ENCODE assay signal across 9 cellular contexts in the genomic region with DNA sequence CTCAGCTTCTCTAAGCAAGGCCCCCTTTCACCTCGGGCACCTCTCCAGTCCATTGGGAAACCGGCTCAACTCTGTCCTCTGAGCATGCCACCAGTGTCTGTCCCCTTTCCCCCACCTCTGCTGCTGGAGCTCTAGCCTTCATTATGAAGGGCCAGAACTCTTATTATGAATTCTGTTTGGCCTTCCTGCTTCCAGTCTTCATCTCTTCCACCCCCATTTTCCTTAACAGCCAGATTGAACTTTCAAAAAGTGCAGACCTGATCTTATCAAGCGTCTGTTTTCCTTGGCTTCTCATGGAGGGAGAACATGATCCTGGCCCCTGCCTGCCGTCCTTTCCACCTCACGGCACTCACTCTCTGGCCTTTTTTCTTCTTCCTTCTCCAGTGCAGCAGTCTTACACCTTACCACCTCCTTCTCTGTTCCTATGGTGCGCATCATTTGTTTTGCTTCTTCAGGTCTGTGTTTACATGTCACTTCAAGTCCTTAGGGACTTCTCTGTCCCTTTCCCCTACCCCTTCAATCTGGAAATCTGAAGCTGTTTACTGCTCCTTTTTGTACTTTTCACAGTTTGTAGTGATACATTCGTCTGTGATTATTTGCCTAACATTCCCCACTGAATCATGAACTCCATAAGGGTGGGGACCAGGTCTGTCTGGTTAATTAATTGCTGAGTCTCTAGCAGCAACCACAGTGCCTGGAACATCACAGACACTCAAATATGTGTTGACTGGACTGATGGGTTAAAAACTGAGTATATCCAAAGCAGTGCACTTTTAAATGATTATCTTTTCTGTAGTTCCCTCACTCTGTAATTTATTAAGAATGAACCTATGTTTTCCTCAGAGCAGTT. TPM values are rescaled to one million over a fixed set of nuclear protein-coding genes. Genes with fewer than 3 reads are reported as not detected.
DNase-seq lines count a peak whose midpoint lies in the region; ATAC-seq and TF ChIP-seq lines count a peak whose summit lies in the region.
"Had no signal": no experiment of that assay in that cellular context is flagged by ENCODE, and none has a peak within 500 bp of the region (broad histone marks: within the 10 kb centered on the region; RNA-seq: fewer than 3 reads in every experiment).

No MANE protein-coding gene starts in this region.

- no peak for ATAC-seq in body of pancreas
- no peak for ATAC-seq in thoracic aorta (ENCODE audit: insufficient number of reproducible peaks, low FRiP score, low read depth)
- ATAC-seq in HG03439 (IDR thresholded peaks at IDR 0.05; ENCODE audit: unreplicated experiment) = no peak
- no peak for ATAC-seq in HG02610 (IDR thresholded peaks at IDR 0.05; ENCODE audit: unreplicated experiment)

- no peak for DNase-seq in T-helper 2 cell treated with Interferon-gamma antibody and Interleukin-4, amounts not matched to agents 5 μg/mL and 100 μg/mL, for 36 hours (ENCODE audit: low spot score)
- no peak for DNase-seq in T-helper 2 cell
- peak in 1 of 4 donors; percentile 57 for DNase-seq in body of pancreas
- peak; percentile 94 for DNase-seq in kidney tubule cell (ENCODE audit: low spot score)
- no peak for DNase-seq in thoracic aorta (ENCODE audit: low spot score)
- DNase-seq in GM10266 (ENCODE audit: extremely low spot score) = no peak
- DNase-seq: head of caudate nucleus had no signal

- no peaks in the 10 kb centered on the region for H3K27me3 ChIP-seq in body of pancreas
- no peaks in the 10 kb centered on the region for H3K27me3 ChIP-seq in thoracic aorta (replicated peaks; ENCODE audit: insufficient read depth)

- TF ChIP-seq CTCF in body of pancreas (IDR thresholded peaks at IDR 0.05) (no peak), thoracic aorta (IDR thresholded peaks at IDR 0.05) (no peak), GM10266 (IDR thresholded peaks at IDR 0.05; ENCODE audit: control insufficient read depth, insufficient read depth, low read depth, missing control alignments) (no peak)

- H3K27me3 Mint-ChIP-seq in T-helper 2 cell treated with Interferon-gamma antibody and Interleukin-4, amounts not matched to agents 5 μg/mL and 100 μg/mL, for 36 hours (ENCODE audit: low read depth) = no peaks in the 10 kb centered on the region

- H3K9me3 ChIP-seq in body of pancreas (no peaks in the 10 kb centered on the region), thoracic aorta (no peaks in the 10 kb centered on the region)

- H3K27ac ChIP-seq in body of pancreas = peak overlapping the region; percentile 40 to 84 (median 79)
- H3K27ac ChIP-seq in thoracic aorta = peak overlapping the region; percentile 65 to 82

- H3K9me3 Mint-ChIP-seq in T-helper 2 cell treated with Interferon-gamma antibody and Interleukin-4, amounts not matched to agents 5 μg/mL and 100 μg/mL, for 36 hours = no peaks in the 10 kb centered on the region

- TF ChIP-seq POLR2A in body of pancreas (IDR thresholded peaks at IDR 0.05) = no peak

- H3K36me3 ChIP-seq in body of pancreas (replicated peaks in 1 of 2; ENCODE audit: insufficient read depth in 1 of 2, low read depth in 2 of 2) (no peaks in the 10 kb centered on the region), thoracic aorta (no peaks in the 10 kb centered on the region)

- peaks cover 59% of the 10 kb centered on the region for H3K4me1 Mint-ChIP-seq in T-helper 2 cell treated with Interferon-gamma antibody and Interleukin-4, amounts not matched to agents 5 μg/mL and 100 μg/mL, for 36 hours (ENCODE audit: low read depth)

- intact Hi-C loops in body of pancreas (cut with DNase I) = loop anchor here (10.0 kb wide), 1 partner anchor 50 kb away; no protein-coding TSS in a partner anchor

- H3K4me1 ChIP-seq in body of pancreas = peaks cover 93% of the 10 kb centered on the region
- H3K4me1 ChIP-seq in thoracic aorta (ENCODE audit: control insufficient read depth in 1 of 2, low read depth in 2 of 2) = peaks cover 70 to 79% of the 10 kb centered on the region in 2 donors

- 17 to 31% methylated on average over 7 of the region's 7 CpGs for whole genome bisulfite sequencing in body of pancreas, 2 donors

- H3K4me3 ChIP-seq in body of pancreas = no peak overlapping the region
- peak overlapping the region; percentile 34 for H3K4me3 ChIP-seq in thoracic aorta

- peak overlapping the region; percentile 27 for H3K4me3 Mint-ChIP-seq in T-helper 2 cell treated with Interferon-gamma antibody and Interleukin-4, amounts not matched to agents 5 μg/mL and 100 μg/mL, for 36 hours

- peak overlapping the region; percentile 62 for H3K27ac Mint-ChIP-seq in T-helper 2 cell treated with Interferon-gamma antibody and Interleukin-4, amounts not matched to agents 5 μg/mL and 100 μg/mL, for 36 hours

- peaks cover 13% of the 10 kb centered on the region for H3K36me3 Mint-ChIP-seq in T-helper 2 cell treated with Interferon-gamma antibody and Interleukin-4, amounts not matched to agents 5 μg/mL and 100 μg/mL, for 36 hours (ENCODE audit: low read depth)

RNA-seq across cellular contexts. Expression of gene FNIP2, which starts 55.8 kb away (rescaled TPM):
- total RNA-seq in body of pancreas (10 to 100 TPM; 26.7 to 38.2 TPM), thoracic aorta (100 to 1,000 TPM in 1 of 2 donors, 10 to 100 TPM in 1; 47.9 to 121 TPM)
